1 cellular context compared by ENCODE assay signal in genomic region chr2:20506281-20506685, GRCh38.
TF ChIP-seq lines count a peak whose summit lies in the region.

No MANE protein-coding gene starts in this region.

TF ChIP-seq in HepG2, 621 proteins besides CTCF, POLR2A, EP300 and RAD21 (continued from another document):
- TF ChIP-seq RXRB (CRISPR knock-in tag; IDR thresholded peaks at IDR 0.05; ENCODE audit: borderline replicate concordance): peak; percentile 46; the same call in 1 of the 2 replicates
